21 cellular contexts compared by ENCODE assay signal in genomic region chr5:122937914-122938313, GRCh38.
DNase-seq lines count a peak whose midpoint lies in the region; ATAC-seq, FAIRE-seq and TF ChIP-seq lines count a peak whose summit lies in the region.
"Had no signal": no experiment of that assay in that cellular context is flagged by ENCODE, and none has a peak within 500 bp of the region (broad histone marks: within the 10 kb centered on the region; RNA-seq: fewer than 3 reads in every experiment).

No MANE protein-coding gene starts in this region.

- peak overlapping the region; percentile 29; the same call in 1 of the 2 replicates for H2BK5ac ChIP-seq in H1 (ENCODE audit: low read depth, low read length)

- H3K4me3 Mint-ChIP-seq in GM23338 = no peak overlapping the region
- H3K4me3 Mint-ChIP-seq: activated T-helper 17 cell treated with anti-CD3 and anti-CD28 coated beads, Interleukin-2, amount 50 U/mL, for 72 hours; CD8-positive, alpha-beta T cell; HFFc6; T-helper 17 cell had no signal

- H4K91ac ChIP-seq in H1 (replicated peaks; ENCODE audit: insufficient read length, low read length) = no peak overlapping the region

- no peak overlapping the region; the same call in 1 of the 2 replicates for H2BK15ac ChIP-seq in H1 (ENCODE audit: low read length)

- H3K79me2 ChIP-seq in GM23338 (replicated peaks; ENCODE audit: insufficient read depth) = no peaks in the 10 kb centered on the region
- H3K79me2 ChIP-seq in H1 (ENCODE audit: control insufficient read depth in 1 of 2, insufficient read depth in 2 of 2, low read length in 2 of 2) = no peaks in the 10 kb centered on the region
- no peaks in the 10 kb centered on the region for H3K79me2 ChIP-seq in keratinocyte (ENCODE audit: control insufficient read depth, insufficient read depth, low read length)
- H3K79me2 ChIP-seq: parathyroid adenoma had no signal

- no peak overlapping the region; the same call in 1 of the 2 replicates for H3K27ac Mint-ChIP-seq in GM23338
- H3K27ac Mint-ChIP-seq: activated T-helper 17 cell treated with anti-CD3 and anti-CD28 coated beads, Interleukin-2, amount 50 U/mL, for 72 hours; CD8-positive, alpha-beta T cell; HFFc6; T-helper 17 cell had no signal

- H3K79me1 ChIP-seq in H1 (ENCODE audit: low read depth, low read length) = no peaks in the 10 kb centered on the region

- H3K4me3 ChIP-seq in GM23338 (no peak overlapping the region), H1 (ENCODE audit: extremely low read depth in 1 of 4, insufficient read depth in 2 of 4, low read depth in 3 of 4, low read length in 4 of 4) (no peak overlapping the region), keratinocyte (ENCODE audit: control insufficient read depth in 2 of 3, extremely low read depth in 1 of 3, insufficient read depth in 2 of 3, low read depth in 1 of 3, low read length in 3 of 3) (no peak overlapping the region), sigmoid colon (no peak overlapping the region)
- H3K4me3 ChIP-seq: MG63, mucosa of descending colon had no signal

- no peak overlapping the region for H2BK12ac ChIP-seq in H1 (ENCODE audit: low read depth, low read length)

- no peak overlapping the region for H2AFZ ChIP-seq in GM23338
- no peak overlapping the region for H2AFZ ChIP-seq in H1 (ENCODE audit: low read length)
- no peak overlapping the region for H2AFZ ChIP-seq in keratinocyte (ENCODE audit: control insufficient read depth, low read length)
- H2AFZ ChIP-seq: parathyroid adenoma had no signal

- no peaks in the 10 kb centered on the region for H3K9me3 Mint-ChIP-seq in GM23338
- H3K9me3 Mint-ChIP-seq: activated T-helper 17 cell treated with anti-CD3 and anti-CD28 coated beads, Interleukin-2, amount 50 U/mL, for 72 hours; CD8-positive, alpha-beta T cell; HFFc6 had no signal

- no peak overlapping the region for H2BK20ac ChIP-seq in H1 (ENCODE audit: low read length)

- no peak for TF ChIP-seq RAD21 in H1 (IDR thresholded peaks at IDR 0.05 in 1 of 2, conservative IDR thresholded peaks at IDR 0.05 in 1 of 2; ENCODE audit: low read depth in 2 of 2, low read length in 2 of 2)

- H3K14ac ChIP-seq in H1 (ENCODE audit: insufficient read length) = no peak overlapping the region

- no peaks in the 10 kb centered on the region for H3K9me2 ChIP-seq in GM23338 (ENCODE audit: insufficient read depth)

- H3K56ac ChIP-seq in H1 (replicated peaks; ENCODE audit: insufficient read length, low read depth, low read length) = no peak overlapping the region

- in situ Hi-C loops in G401 (cut with HindIII; ENCODE audit: low sequenced_read_pairs) = no loop called here

- no peak overlapping the region for H2AK5ac ChIP-seq in H1 (ENCODE audit: low read depth, low read length)

- intact Hi-C loops in sigmoid colon (cut with DNase I) = no loop called here

- peaks cover 33% of the 10 kb centered on the region for H3K4me1 Mint-ChIP-seq in GM23338
- H3K4me1 Mint-ChIP-seq: activated T-helper 17 cell treated with anti-CD3 and anti-CD28 coated beads, Interleukin-2, amount 50 U/mL, for 72 hours had no signal

- no peak overlapping the region for H3K9ac ChIP-seq in H1 (replicated peaks in 1 of 4; ENCODE audit: extremely low read depth in 1 of 4, low read depth in 3 of 4, low read length in 3 of 4)
- H3K9ac ChIP-seq in keratinocyte (ENCODE audit: control insufficient read depth, extremely low read depth, insufficient read depth, low read length) = no peak overlapping the region
- H3K9ac ChIP-seq: parathyroid adenoma had no signal

- 77% methylated on average over 4 of the region's 4 CpGs; no CpG with 5 or more reads in 1 of the 2 experiments for WGBS in H1 (ENCODE audit: extremely low coverage in 1 of 2, insufficient coverage in 1 of 2, insufficient read length in 1 of 2, insufficient replicate concordance in 2 of 2, low coverage in 1 of 2, low lambda C conversion rate in 2 of 2, missing lambda C conversion rate in 1 of 2), 2 experiments
- 44 to 70% methylated on average over 4 of the region's 4 CpGs for WGBS in sigmoid colon, 2 donors

- FAIRE-seq in H1 (lab: Jason Lieb, UNC) = no peak
- FAIRE-seq in keratinocyte (lab: Jason Lieb, UNC) = peak; percentile 26
- FAIRE-seq: endometrium, GM12891 had no signal

- no peaks in the 10 kb centered on the region for H3F3A ChIP-seq in GM23338 (replicated peaks; ENCODE audit: low read depth)

- peak overlapping the region; percentile 1; the same call in 1 of the 2 replicates for H3K27ac ChIP-seq in GM23338 (ENCODE audit: low read depth)
- peak overlapping the region; percentile 5; the same call in 1 of the 2 replicates for H3K27ac ChIP-seq in H1 (ENCODE audit: low read depth, low read length)
- no peak overlapping the region for H3K27ac ChIP-seq in keratinocyte (ENCODE audit: control insufficient read depth, insufficient read depth, low read length)
- peak overlapping the region in 2 of 4 donors; percentile 16 to 57 for H3K27ac ChIP-seq in sigmoid colon
- H3K27ac ChIP-seq: parathyroid adenoma had no signal

- no peak overlapping the region for H4K8ac ChIP-seq in H1 (ENCODE audit: extremely low read depth, insufficient read depth, low read length)

- CTCF ChIA-PET in H1 (lab: Charles Lee; ENCODE audit: partially characterized antibody) = interaction anchor here (1.1 kb wide), 1 partner anchor 25 kb away, joined by 3 read pairs; no protein-coding TSS in a partner anchor

- H3K9me1 ChIP-seq in keratinocyte (ENCODE audit: control insufficient read depth, extremely low read depth, insufficient read depth, low read length) = no peaks in the 10 kb centered on the region

- no peaks in the 10 kb centered on the region for H3K36me3 Mint-ChIP-seq in GM23338 (ENCODE audit: low read depth)

- no peak for TF ChIP-seq POLR2A in H1 (IDR thresholded peaks at IDR 0.05; ENCODE audit: control extremely low read depth in 1 of 2, low read depth in 2 of 2, low read length in 2 of 2)
- no peak for TF ChIP-seq POLR2A in sigmoid colon (IDR thresholded peaks at IDR 0.05)

- H4K5ac ChIP-seq in H1 (ENCODE audit: insufficient read length, low read depth, low read length) = peak overlapping the region; percentile 48

- no peaks in the 10 kb centered on the region for H3K27me3 ChIP-seq in GM23338 (ENCODE audit: insufficient read depth)
- no peaks in the 10 kb centered on the region for H3K27me3 ChIP-seq in H1 (replicated peaks in 1 of 4; ENCODE audit: control insufficient read depth in 3 of 4, extremely low read depth in 1 of 4, insufficient read depth in 3 of 4, low read length in 3 of 4)
- no peaks in the 10 kb centered on the region for H3K27me3 ChIP-seq in keratinocyte (ENCODE audit: control insufficient read depth, extremely low read depth, insufficient read depth, low read length)
- H3K27me3 ChIP-seq in sigmoid colon = no peaks in the 10 kb centered on the region
- H3K27me3 ChIP-seq: MG63 had no signal

- H4K20me1 ChIP-seq in GM23338 (replicated peaks; ENCODE audit: insufficient read depth) (no peaks in the 10 kb centered on the region), H1 (replicated peaks in 1 of 2; ENCODE audit: control insufficient read depth in 1 of 2, insufficient read depth in 2 of 2, low read length in 2 of 2) (no peaks in the 10 kb centered on the region), keratinocyte (ENCODE audit: control insufficient read depth, extremely low read depth, insufficient read depth, low read length) (no peaks in the 10 kb centered on the region)

- no peak overlapping the region for H3K23ac ChIP-seq in H1 (ENCODE audit: insufficient read length)

- ATAC-seq in GM23338 = peak; percentile 83
- ATAC-seq: activated T-helper 17 cell treated with anti-CD3 and anti-CD28 coated beads, Interleukin-2, amount 50 U/mL, for 72 hours; CD8-positive, alpha-beta T cell; mucosa of descending colon; T-helper 17 cell had no signal

- no peak for TF ChIP-seq EP300 in H1 (IDR thresholded peaks at IDR 0.05; ENCODE audit: borderline replicate concordance in 1 of 2, low read depth in 2 of 2, low read length in 2 of 2)
- TF ChIP-seq EP300 in sigmoid colon (IDR thresholded peaks at IDR 0.05) = no peak

- H3K36me3 ChIP-seq in GM23338 (ENCODE audit: insufficient read depth) (no peaks in the 10 kb centered on the region), H1 (ENCODE audit: control insufficient read depth in 2 of 4, insufficient read depth in 4 of 4, low read length in 3 of 4) (no peaks in the 10 kb centered on the region), keratinocyte (ENCODE audit: control insufficient read depth in 2 of 2, extremely low read depth in 1 of 2, insufficient read depth in 2 of 2, low read length in 2 of 2) (peaks cover 0 to 3% of the 10 kb centered on the region in 2 experiments), sigmoid colon (no peaks in the 10 kb centered on the region)
- H3K36me3 ChIP-seq: MG63 had no signal

- POLR2A ChIA-PET in H1 (lab: Charles Lee; ENCODE audit: partially characterized antibody) = interaction anchor here (0.8 kb wide), 1 partner anchor 43 kb away, joined by 3 read pairs; no protein-coding TSS in a partner anchor

- DNase-seq in GM23338 (ENCODE audit: low spot score) (peak; percentile 18), H1 (ENCODE audit: low read depth in 1 of 2, low spot score in 2 of 2) (no peak), keratinocyte (ENCODE audit: low read depth, low spot score) (no peak), sigmoid colon (peak; percentile 76), G401 (ENCODE audit: low spot score) (no peak), GOT3 (lab: John Stamatoyannopoulos, UW) (no peak), NCI-H2107 treated with DMSO at 0.1 percent for 48 hours (lab: John Stamatoyannopoulos, UW; ENCODE audit: unreplicated experiment) (no peak), mesenteric fat pad (ENCODE audit: low spot score) (no peak)
- DNase-seq: CD8-positive, alpha-beta T cell; HFFc6; MG63; NCI-H187 treated with DMSO at 0.1 percent for 48 hours; NCI-H510A; SIG-M5; stimulated activated naive CD4-positive, alpha-beta T cell treated with Interleukin-2 at 50 U/mL for 16 hours; T-helper 17 cell had no signal

- H3K4me2 ChIP-seq in GM23338 (peak overlapping the region; percentile 40; the same call in 1 of the 2 replicates), H1 (ENCODE audit: insufficient read depth in 1 of 2, low read depth in 2 of 2, low read length in 2 of 2) (no peak overlapping the region), keratinocyte (ENCODE audit: control insufficient read depth, extremely low read depth, insufficient read depth, low read depth, low read length) (no peak overlapping the region)

- H3K4ac ChIP-seq in H1 (replicated peaks; ENCODE audit: insufficient read length, low read depth, low read length) = no peak overlapping the region

- no peak overlapping the region for H2BK120ac ChIP-seq in H1 (replicated peaks; ENCODE audit: low read depth, low read length)

- peaks cover 14% of the 10 kb centered on the region for H3K4me1 ChIP-seq in GM23338 (ENCODE audit: insufficient read depth)
- peaks cover 0 to 6% (median 3%) of the 10 kb centered on the region in 4 experiments; a peak in 5 of 7 replicates for H3K4me1 ChIP-seq in H1 (replicated peaks in 1 of 4; ENCODE audit: control insufficient read depth in 3 of 4, insufficient read depth in 4 of 4, low read length in 3 of 4)
- no peaks in the 10 kb centered on the region for H3K4me1 ChIP-seq in keratinocyte (ENCODE audit: control insufficient read depth, extremely low read depth, insufficient read depth, low read length)
- peaks cover 0 to 31% (median 12%) of the 10 kb centered on the region in 4 donors for H3K4me1 ChIP-seq in sigmoid colon
- H3K4me1 ChIP-seq: parathyroid adenoma had no signal

- no peak overlapping the region for H3K18ac ChIP-seq in H1 (ENCODE audit: extremely low read depth, low read length)

- dilution Hi-C loops in keratinocyte (cut with MboI; ENCODE audit: extremely low pct_ligation_motif_present, low sequenced_read_pairs) = no loop called here

- TF ChIP-seq CTCF in GM23338 (conservative IDR thresholded peaks at IDR 0.05; ENCODE audit: low read depth in 2 of 2) (no peak), H1 (IDR thresholded peaks at IDR 0.05; ENCODE audit: control extremely low read depth in 1 of 3, insufficient read depth in 1 of 3, low read depth in 1 of 3, low read length in 3 of 3) (no peak), keratinocyte (optimal IDR thresholded peaks at IDR 0.05 in 1 of 3, IDR thresholded peaks at IDR 0.05 in 1 of 3, conservative IDR thresholded peaks at IDR 0.05 in 1 of 3; ENCODE audit: extremely low read depth in 1 of 3, insufficient read depth in 2 of 3, low read length in 3 of 3) (no peak), sigmoid colon (IDR thresholded peaks at IDR 0.05) (no peak)

- peaks cover 2% of the 10 kb centered on the region for H3K27me3 Mint-ChIP-seq in GM23338 (ENCODE audit: insufficient read depth, low read depth, poor library complexity)
- H3K27me3 Mint-ChIP-seq: activated T-helper 17 cell treated with anti-CD3 and anti-CD28 coated beads, Interleukin-2, amount 50 U/mL, for 72 hours; T-helper 17 cell had no signal

- H3K9me3 ChIP-seq in H1 (ENCODE audit: insufficient read depth in 2 of 2, low read depth in 1 of 2, low read length in 1 of 2) (no peaks in the 10 kb centered on the region), keratinocyte (ENCODE audit: control insufficient read depth, low read depth, low read length) (no peaks in the 10 kb centered on the region), sigmoid colon (no peaks in the 10 kb centered on the region)
- H3K9me3 ChIP-seq: MG63, mucosa of descending colon had no signal

- no peaks in the 10 kb centered on the region for H3K23me2 ChIP-seq in H1 (ENCODE audit: low read depth, low read length)

Comparison
In these comparisons a context has a peak if more than half of its experiments do, and no peak if none do; other contexts are left out.
1. DNase-seq: peak in GM23338 (single experiment) and sigmoid colon (single experiment); none in H1 (0 of 2), keratinocyte (single experiment), G401 (single experiment), GOT3 (single experiment), NCI-H2107 treated with DMSO at 0.1 percent for 48 hours (single experiment) and mesenteric fat pad (single experiment).